2 cellular contexts compared by ENCODE assay signal in genomic region chr4:156344397-156344796, GRCh38.
TF ChIP-seq lines count a peak whose summit lies in the region.

No MANE protein-coding gene starts in this region.

TF ChIP-seq in HCT116, 20 proteins besides CTCF, POLR2A, EP300 and RAD21 (continued from another document):
- TF ChIP-seq, protein P1, sequence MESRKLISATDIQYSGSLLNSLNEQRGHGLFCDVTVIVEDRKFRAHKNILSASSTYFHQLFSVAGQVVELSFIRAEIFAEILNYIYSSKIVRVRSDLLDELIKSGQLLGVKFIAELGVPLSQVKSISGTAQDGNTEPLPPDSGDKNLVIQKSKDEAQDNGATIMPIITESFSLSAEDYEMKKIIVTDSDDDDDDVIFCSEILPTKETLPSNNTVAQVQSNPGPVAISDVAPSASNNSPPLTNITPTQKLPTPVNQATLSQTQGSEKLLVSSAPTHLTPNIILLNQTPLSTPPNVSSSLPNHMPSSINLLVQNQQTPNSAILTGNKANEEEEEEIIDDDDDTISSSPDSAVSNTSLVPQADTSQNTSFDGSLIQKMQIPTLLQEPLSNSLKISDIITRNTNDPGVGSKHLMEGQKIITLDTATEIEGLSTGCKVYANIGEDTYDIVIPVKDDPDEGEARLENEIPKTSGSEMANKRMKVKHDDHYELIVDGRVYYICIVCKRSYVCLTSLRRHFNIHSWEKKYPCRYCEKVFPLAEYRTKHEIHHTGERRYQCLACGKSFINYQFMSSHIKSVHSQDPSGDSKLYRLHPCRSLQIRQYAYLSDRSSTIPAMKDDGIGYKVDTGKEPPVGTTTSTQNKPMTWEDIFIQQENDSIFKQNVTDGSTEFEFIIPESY (IDR thresholded peaks at IDR 0.05; ENCODE audit: extremely low read depth, insufficient replicate concordance, low read length) = no peak
- TF ChIP-seq ZNF274 (IDR thresholded peaks at IDR 0.05; ENCODE audit: low read depth, low read length) (no peak), YY1 (IDR thresholded peaks at IDR 0.05; ENCODE audit: extremely low read depth, insufficient replicate concordance, low read depth, low read length) (no peak), TCF7L2 (IDR thresholded peaks at IDR 0.05; ENCODE audit: borderline replicate concordance, extremely low read depth, insufficient read depth, insufficient read length) (no peak), SRF (IDR thresholded peaks at IDR 0.05; ENCODE audit: low read depth) (no peak), POLR2AphosphoS5 (IDR thresholded peaks at IDR 0.05; ENCODE audit: low read depth, low read length) (no peak), CEBPB (IDR thresholded peaks at IDR 0.05; ENCODE audit: low read depth) (no peak), EZH2 (IDR thresholded peaks at IDR 0.05) (no peak), JUND (IDR thresholded peaks at IDR 0.05) (no peak)

TF ChIP-seq in WTC11, 78 proteins besides CTCF, POLR2A, EP300 and RAD21 (continued from another document):
- TF ChIP-seq ZNF532 (CRISPR knock-in tag; IDR thresholded peaks at IDR 0.05; ENCODE audit: borderline replicate concordance) (no peak), IRF2 (CRISPR knock-in tag; IDR thresholded peaks at IDR 0.05; ENCODE audit: borderline replicate concordance, low read depth) (no peak), EMX1 (CRISPR knock-in tag; IDR thresholded peaks at IDR 0.05) (no peak), ZNF263 (CRISPR knock-in tag; IDR thresholded peaks at IDR 0.05; ENCODE audit: low read depth) (no peak), GRHL2 (CRISPR knock-in tag; IDR thresholded peaks at IDR 0.05; ENCODE audit: insufficient replicate concordance, severe bottlenecking) (no peak), STAT6 (CRISPR knock-in tag; conservative IDR thresholded peaks at IDR 0.05; ENCODE audit: low read depth) (no peak), MXD4 (CRISPR knock-in tag; IDR thresholded peaks at IDR 0.05; ENCODE audit: borderline replicate concordance) (no peak), ZNF317 (CRISPR knock-in tag; IDR thresholded peaks at IDR 0.05; ENCODE audit: borderline replicate concordance, low read depth) (no peak), MAX (CRISPR knock-in tag; IDR thresholded peaks at IDR 0.05) (no peak), NFATC4 (CRISPR knock-in tag; IDR thresholded peaks at IDR 0.05) (no peak), E2F5 (CRISPR knock-in tag; IDR thresholded peaks at IDR 0.05) (no peak), RORB (CRISPR knock-in tag; IDR thresholded peaks at IDR 0.05) (no peak), ERG (CRISPR knock-in tag; IDR thresholded peaks at IDR 0.05) (no peak), AR (CRISPR knock-in tag; IDR thresholded peaks at IDR 0.05) (no peak), ZBTB21 (CRISPR knock-in tag; IDR thresholded peaks at IDR 0.05; ENCODE audit: borderline replicate concordance) (no peak), ZNF138 (CRISPR knock-in tag; conservative IDR thresholded peaks at IDR 0.05) (no peak), NR2C2 (CRISPR knock-in tag; IDR thresholded peaks at IDR 0.05) (no peak), NR3C1 (CRISPR knock-in tag; conservative IDR thresholded peaks at IDR 0.05; ENCODE audit: low read depth) (no peak), ZNF121 (CRISPR knock-in tag; IDR thresholded peaks at IDR 0.05) (no peak)
